Comparison of ENCODE assay signal across 9 cellular contexts in the genomic region with DNA sequence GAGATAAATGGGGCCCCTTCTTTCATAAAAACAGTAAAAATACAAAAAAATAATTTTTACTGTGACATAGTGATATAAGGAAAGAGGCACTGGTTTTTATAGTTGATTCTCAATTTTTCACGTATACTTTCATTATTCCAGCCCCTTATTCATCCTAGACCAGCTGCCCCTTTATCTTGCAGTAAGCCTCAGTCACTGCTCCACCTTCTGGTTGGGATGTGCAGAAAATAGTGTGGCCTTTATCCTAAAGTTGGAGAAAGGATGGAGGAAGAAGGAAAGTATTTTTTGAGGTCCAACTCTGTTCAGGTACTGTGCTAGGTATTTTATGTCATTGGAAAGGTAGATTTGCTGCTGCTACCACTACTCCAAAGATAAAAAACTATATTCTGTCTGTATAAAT.
A peak's percentile ranks its signal among the peaks of the same experiment; 100 is the strongest.
DNase-seq lines count a peak whose midpoint lies in the region; ATAC-seq and TF ChIP-seq lines count a peak whose summit lies in the region.
"Had no signal": no experiment of that assay in that cellular context is flagged by ENCODE, and none has a peak within 500 bp of the region (broad histone marks: within the 10 kb centered on the region; RNA-seq: fewer than 3 reads in every experiment).

No MANE protein-coding gene starts in this region.

- no peaks in the 10 kb centered on the region for H3K79me2 ChIP-seq in OCI-LY1 (ENCODE audit: insufficient read depth, low read length)

- H3F3A ChIP-seq in OCI-LY1 (ENCODE audit: insufficient read depth, low read length): no peaks in the 10 kb centered on the region

- DNase-seq in NCI-H1105 treated with DMSO at 0.1 percent for 48 hours (lab: John Stamatoyannopoulos, UW) (peak; percentile 21), NCI-H1105 (lab: John Stamatoyannopoulos, UW) (no peak), epithelial cell of proximal tubule (ENCODE audit: low read depth) (peak; percentile 6), omental fat pad (ENCODE audit: low spot score) (no peak), NCI-H510A treated with DMSO at 0.1 percent for 48 hours (lab: John Stamatoyannopoulos, UW) (no peak), cortex of kidney (lab: John Stamatoyannopoulos, UW) (no peak)
- no peak for DNase-seq in stimulated activated CD4-positive, alpha-beta T cell treated with anti-CD3 and anti-CD28 coated beads, Interleukin-15, amount 100 ng/mL, for 24 hours

- no peak overlapping the region for H2AFZ ChIP-seq in OCI-LY1 (ENCODE audit: low read length)

- H3K36me3 ChIP-seq in OCI-LY1 (ENCODE audit: insufficient read depth, low read length): 0 out of 2 replicates have a peak, but pooled peaks cover 10% of the 10 kb centered on the region

- H3K9me2 ChIP-seq in OCI-LY1 (ENCODE audit: low read depth, low read length): no peaks in the 10 kb centered on the region

- no peak overlapping the region for H3K27ac ChIP-seq in OCI-LY1 (ENCODE audit: low read depth, low read length, poor library complexity, severe bottlenecking)
- H3K27ac ChIP-seq: BLaER1 had no signal

- H3K9me3 ChIP-seq in OCI-LY1 (ENCODE audit: low read length): no peaks in the 10 kb centered on the region

- ATAC-seq in omental fat pad (ENCODE audit: low FRiP score): peak; percentile 51

- no peaks in the 10 kb centered on the region for H3K4me1 ChIP-seq in OCI-LY1 (ENCODE audit: insufficient read depth, low read length, severe bottlenecking)
- H3K4me1 ChIP-seq: BLaER1 had no signal

- H3K4me3 ChIP-seq in OCI-LY1 (ENCODE audit: low read depth, low read length, poor library complexity, severe bottlenecking): no peak overlapping the region
- H3K4me3 ChIP-seq in epithelial cell of proximal tubule (ENCODE audit: low read depth, low read length): no peak overlapping the region
- H3K4me3 ChIP-seq: BLaER1 had no signal

- no peak overlapping the region for H3K9ac ChIP-seq in OCI-LY1 (ENCODE audit: low read length)
- H3K9ac ChIP-seq: BLaER1 had no signal

- no peak overlapping the region for H3K4me2 ChIP-seq in OCI-LY1 (ENCODE audit: low read length)
- H3K4me2 ChIP-seq: BLaER1 had no signal

- peak; percentile 49; the same call in 1 of the 2 replicates for TF ChIP-seq CTCF in OCI-LY1 (IDR thresholded peaks at IDR 0.05; ENCODE audit: low read length)
- TF ChIP-seq CTCF in epithelial cell of proximal tubule (conservative IDR thresholded peaks at IDR 0.05; ENCODE audit: low read depth, low read length): peak; percentile 83
- TF ChIP-seq CTCF in omental fat pad (IDR thresholded peaks at IDR 0.05): no peak

- H3K27me3 ChIP-seq in OCI-LY1 (ENCODE audit: insufficient read depth, low read length): no peaks in the 10 kb centered on the region
- H3K27me3 ChIP-seq: BLaER1 had no signal

- no peaks in the 10 kb centered on the region for H4K20me1 ChIP-seq in OCI-LY1 (ENCODE audit: insufficient read depth, low read length)
- H4K20me1 ChIP-seq: BLaER1 had no signal

Comparison
In these comparisons a context has a peak if more than half of its experiments do, and no peak if none do; other contexts are left out.
1. DNase-seq: peak in NCI-H1105 treated with DMSO at 0.1 percent for 48 hours (single experiment) and epithelial cell of proximal tubule (single experiment); none in NCI-H1105 (single experiment), omental fat pad (single experiment), NCI-H510A treated with DMSO at 0.1 percent for 48 hours (single experiment), cortex of kidney (single experiment) and stimulated activated CD4-positive, alpha-beta T cell treated with anti-CD3 and anti-CD28 coated beads, Interleukin-15, amount 100 ng/mL, for 24 hours (single experiment).
2. CTCF ChIP-seq: peak in OCI-LY1 (single experiment) and epithelial cell of proximal tubule (single experiment); none in omental fat pad (0 of 3).